ENCODE assay signal across 1 cellular context in the genomic region with DNA sequence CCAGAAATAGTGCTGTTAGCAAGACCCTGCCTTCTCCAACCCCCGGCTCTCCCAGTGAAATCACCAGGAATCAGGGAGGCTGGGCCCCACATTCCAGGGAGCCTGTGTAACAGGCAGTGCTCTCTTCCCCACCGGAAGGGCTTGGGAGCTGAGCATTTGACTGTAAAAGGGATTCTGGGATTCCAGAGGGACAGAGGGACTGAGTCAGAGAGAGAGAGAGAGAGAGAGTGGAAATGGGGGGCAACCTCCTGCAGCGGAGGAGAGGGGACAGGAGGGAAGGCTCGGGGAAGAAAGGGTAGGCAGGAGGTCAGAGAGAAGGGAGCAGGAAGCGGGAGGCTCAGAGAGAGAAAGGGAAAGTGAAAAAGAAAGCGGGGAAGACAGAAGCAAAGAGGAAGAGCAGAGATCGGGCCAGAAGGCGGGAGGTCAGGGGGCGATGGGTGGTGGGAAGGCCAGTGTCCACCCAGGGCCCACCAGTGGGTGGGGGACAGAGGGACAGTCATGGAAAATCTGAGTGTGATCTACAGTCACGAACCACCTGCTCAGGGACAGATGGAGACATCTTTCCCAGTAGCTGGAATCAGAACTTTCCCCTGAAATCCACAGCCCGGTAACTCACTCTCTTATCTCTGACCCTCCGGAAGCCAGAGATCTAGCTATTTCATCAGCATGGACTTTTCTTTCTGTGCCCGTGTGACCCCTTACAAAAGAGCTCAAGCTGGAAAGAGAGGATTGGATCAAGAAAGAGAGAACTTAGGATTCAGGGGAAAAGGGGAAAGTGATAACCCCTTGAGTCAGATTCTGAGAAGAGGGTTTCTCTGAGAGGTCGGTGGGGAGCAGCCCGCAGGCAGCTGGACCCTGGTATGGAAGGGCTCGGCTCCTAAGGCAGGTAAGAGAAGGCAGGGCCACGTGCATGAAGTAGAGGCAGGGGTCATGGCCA.
TF ChIP-seq lines count a peak whose summit lies in the region.

No MANE protein-coding gene starts in this region.

TF ChIP-seq in HepG2, 621 proteins besides CTCF, POLR2A, EP300 and RAD21 (continued from another document and continues in another):
- TF ChIP-seq, protein P1, sequence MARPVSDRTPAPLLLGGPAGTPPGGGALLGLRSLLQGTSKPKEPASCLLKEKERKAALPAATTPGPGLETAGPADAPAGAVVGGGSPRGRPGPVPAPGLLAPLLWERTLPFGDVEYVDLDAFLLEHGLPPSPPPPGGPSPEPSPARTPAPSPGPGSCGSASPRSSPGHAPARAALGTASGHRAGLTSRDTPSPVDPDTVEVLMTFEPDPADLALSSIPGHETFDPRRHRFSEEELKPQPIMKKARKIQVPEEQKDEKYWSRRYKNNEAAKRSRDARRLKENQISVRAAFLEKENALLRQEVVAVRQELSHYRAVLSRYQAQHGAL (CRISPR knock-in tag; IDR thresholded peaks at IDR 0.05; ENCODE audit: not compliant biosample characterization): no peak
- TF ChIP-seq, protein P2, sequence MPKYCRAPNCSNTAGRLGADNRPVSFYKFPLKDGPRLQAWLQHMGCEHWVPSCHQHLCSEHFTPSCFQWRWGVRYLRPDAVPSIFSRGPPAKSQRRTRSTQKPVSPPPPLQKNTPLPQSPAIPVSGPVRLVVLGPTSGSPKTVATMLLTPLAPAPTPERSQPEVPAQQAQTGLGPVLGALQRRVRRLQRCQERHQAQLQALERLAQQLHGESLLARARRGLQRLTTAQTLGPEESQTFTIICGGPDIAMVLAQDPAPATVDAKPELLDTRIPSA (CRISPR knock-in tag; IDR thresholded peaks at IDR 0.05; ENCODE audit: borderline replicate concordance): no peak
- TF ChIP-seq MIXL1 (CRISPR knock-in tag; IDR thresholded peaks at IDR 0.05) (no peak), ZNF776 (CRISPR knock-in tag; IDR thresholded peaks at IDR 0.05) (no peak), PRMT3 (CRISPR knock-in tag; IDR thresholded peaks at IDR 0.05; ENCODE audit: borderline replicate concordance, low read depth) (0 out of 2 replicates have a peak, but pooled peaks have one; percentile 36), ZNF354B (CRISPR knock-in tag; IDR thresholded peaks at IDR 0.05) (no peak), NCOA2 (CRISPR knock-in tag; IDR thresholded peaks at IDR 0.05) (peak; percentile 42), ZNF644 (CRISPR knock-in tag; IDR thresholded peaks at IDR 0.05; ENCODE audit: low read depth) (no peak), STAG1 (CRISPR knock-in tag; IDR thresholded peaks at IDR 0.05) (0 out of 2 replicates have a peak, but pooled peaks have one; percentile 6), SUZ12 (IDR thresholded peaks at IDR 0.05; ENCODE audit: low read depth, low read length) (0 out of 2 replicates have a peak, but pooled peaks have one; percentile 10), SSRP1 (CRISPR knock-in tag; IDR thresholded peaks at IDR 0.05) (no peak; the same call in 1 of the 2 replicates), SP1 (IDR thresholded peaks at IDR 0.05) (no peak), SP1 (CRISPR knock-in tag; IDR thresholded peaks at IDR 0.05) (no peak), ZNF780A (CRISPR knock-in tag; IDR thresholded peaks at IDR 0.05) (no peak), MYC (CRISPR knock-in tag; IDR thresholded peaks at IDR 0.05; ENCODE audit: borderline replicate concordance) (no peak; the same call in 1 of the 2 replicates), TBX3 (IDR thresholded peaks at IDR 0.05; ENCODE audit: borderline replicate concordance) (no peak), ZNF460 (CRISPR knock-in tag; IDR thresholded peaks at IDR 0.05; ENCODE audit: borderline replicate concordance) (no peak; the same call in 1 of the 2 replicates), NBN (conservative IDR thresholded peaks at IDR 0.05) (0 out of 2 replicates have a peak, but pooled peaks have one; percentile 51), ZNF484 (CRISPR knock-in tag; IDR thresholded peaks at IDR 0.05; ENCODE audit: borderline replicate concordance, low read depth) (no peak), ZNF773 (CRISPR knock-in tag; IDR thresholded peaks at IDR 0.05; ENCODE audit: borderline replicate concordance) (no peak), YEATS2 (CRISPR knock-in tag; IDR thresholded peaks at IDR 0.05; ENCODE audit: borderline replicate concordance) (no peak), ZFAT (CRISPR knock-in tag; conservative IDR thresholded peaks at IDR 0.05) (no peak), ZNF430 (CRISPR knock-in tag; IDR thresholded peaks at IDR 0.05) (peak; percentile 77), MTF2 (CRISPR knock-in tag; IDR thresholded peaks at IDR 0.05; ENCODE audit: borderline replicate concordance) (no peak), CHCHD3 (CRISPR knock-in tag; IDR thresholded peaks at IDR 0.05) (no peak), NCOA5 (CRISPR knock-in tag; IDR thresholded peaks at IDR 0.05) (no peak), ZNF570 (CRISPR knock-in tag; IDR thresholded peaks at IDR 0.05; ENCODE audit: borderline replicate concordance) (no peak), HNRNPUL1 (IDR thresholded peaks at IDR 0.05; ENCODE audit: low read depth, low read length) (no peak)
- TF ChIP-seq, protein P3, sequence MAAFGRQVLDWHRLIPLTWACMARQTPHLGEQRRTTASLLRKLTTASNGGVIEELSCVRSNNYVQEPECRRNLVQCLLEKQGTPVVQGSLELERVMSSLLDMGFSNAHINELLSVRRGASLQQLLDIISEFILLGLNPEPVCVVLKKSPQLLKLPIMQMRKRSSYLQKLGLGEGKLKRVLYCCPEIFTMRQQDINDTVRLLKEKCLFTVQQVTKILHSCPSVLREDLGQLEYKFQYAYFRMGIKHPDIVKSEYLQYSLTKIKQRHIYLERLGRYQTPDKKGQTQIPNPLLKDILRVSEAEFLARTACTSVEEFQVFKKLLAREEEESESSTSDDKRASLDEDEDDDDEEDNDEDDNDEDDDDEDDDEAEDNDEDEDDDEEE (CRISPR knock-in tag; IDR thresholded peaks at IDR 0.05): 0 out of 2 replicates have a peak, but pooled peaks have one; percentile 35
- TF ChIP-seq, protein P4, sequence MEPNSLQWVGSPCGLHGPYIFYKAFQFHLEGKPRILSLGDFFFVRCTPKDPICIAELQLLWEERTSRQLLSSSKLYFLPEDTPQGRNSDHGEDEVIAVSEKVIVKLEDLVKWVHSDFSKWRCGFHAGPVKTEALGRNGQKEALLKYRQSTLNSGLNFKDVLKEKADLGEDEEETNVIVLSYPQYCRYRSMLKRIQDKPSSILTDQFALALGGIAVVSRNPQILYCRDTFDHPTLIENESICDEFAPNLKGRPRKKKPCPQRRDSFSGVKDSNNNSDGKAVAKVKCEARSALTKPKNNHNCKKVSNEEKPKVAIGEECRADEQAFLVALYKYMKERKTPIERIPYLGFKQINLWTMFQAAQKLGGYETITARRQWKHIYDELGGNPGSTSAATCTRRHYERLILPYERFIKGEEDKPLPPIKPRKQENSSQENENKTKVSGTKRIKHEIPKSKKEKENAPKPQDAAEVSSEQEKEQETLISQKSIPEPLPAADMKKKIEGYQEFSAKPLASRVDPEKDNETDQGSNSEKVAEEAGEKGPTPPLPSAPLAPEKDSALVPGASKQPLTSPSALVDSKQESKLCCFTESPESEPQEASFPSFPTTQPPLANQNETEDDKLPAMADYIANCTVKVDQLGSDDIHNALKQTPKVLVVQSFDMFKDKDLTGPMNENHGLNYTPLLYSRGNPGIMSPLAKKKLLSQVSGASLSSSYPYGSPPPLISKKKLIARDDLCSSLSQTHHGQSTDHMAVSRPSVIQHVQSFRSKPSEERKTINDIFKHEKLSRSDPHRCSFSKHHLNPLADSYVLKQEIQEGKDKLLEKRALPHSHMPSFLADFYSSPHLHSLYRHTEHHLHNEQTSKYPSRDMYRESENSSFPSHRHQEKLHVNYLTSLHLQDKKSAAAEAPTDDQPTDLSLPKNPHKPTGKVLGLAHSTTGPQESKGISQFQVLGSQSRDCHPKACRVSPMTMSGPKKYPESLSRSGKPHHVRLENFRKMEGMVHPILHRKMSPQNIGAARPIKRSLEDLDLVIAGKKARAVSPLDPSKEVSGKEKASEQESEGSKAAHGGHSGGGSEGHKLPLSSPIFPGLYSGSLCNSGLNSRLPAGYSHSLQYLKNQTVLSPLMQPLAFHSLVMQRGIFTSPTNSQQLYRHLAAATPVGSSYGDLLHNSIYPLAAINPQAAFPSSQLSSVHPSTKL (CRISPR knock-in tag; IDR thresholded peaks at IDR 0.05): peak; percentile 73
- TF ChIP-seq, protein P5, sequence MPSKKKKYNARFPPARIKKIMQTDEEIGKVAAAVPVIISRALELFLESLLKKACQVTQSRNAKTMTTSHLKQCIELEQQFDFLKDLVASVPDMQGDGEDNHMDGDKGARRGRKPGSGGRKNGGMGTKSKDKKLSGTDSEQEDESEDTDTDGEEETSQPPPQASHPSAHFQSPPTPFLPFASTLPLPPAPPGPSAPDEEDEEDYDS (CRISPR knock-in tag; IDR thresholded peaks at IDR 0.05): peak; percentile 77
- TF ChIP-seq, protein P6, sequence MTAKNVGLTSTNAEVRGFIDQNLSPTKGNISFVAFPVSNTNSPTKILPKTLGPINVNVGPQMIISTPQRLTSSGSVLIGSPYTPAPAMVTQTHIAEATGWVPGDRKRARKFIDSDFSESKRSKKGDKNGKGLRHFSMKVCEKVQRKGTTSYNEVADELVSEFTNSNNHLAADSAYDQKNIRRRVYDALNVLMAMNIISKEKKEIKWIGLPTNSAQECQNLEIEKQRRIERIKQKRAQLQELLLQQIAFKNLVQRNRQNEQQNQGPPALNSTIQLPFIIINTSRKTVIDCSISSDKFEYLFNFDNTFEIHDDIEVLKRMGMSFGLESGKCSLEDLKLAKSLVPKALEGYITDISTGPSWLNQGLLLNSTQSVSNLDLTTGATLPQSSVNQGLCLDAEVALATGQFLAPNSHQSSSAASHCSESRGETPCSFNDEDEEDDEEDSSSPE (CRISPR knock-in tag; IDR thresholded peaks at IDR 0.05): 0 out of 2 replicates have a peak, but pooled peaks have one; percentile 12
- TF ChIP-seq, protein P7, sequence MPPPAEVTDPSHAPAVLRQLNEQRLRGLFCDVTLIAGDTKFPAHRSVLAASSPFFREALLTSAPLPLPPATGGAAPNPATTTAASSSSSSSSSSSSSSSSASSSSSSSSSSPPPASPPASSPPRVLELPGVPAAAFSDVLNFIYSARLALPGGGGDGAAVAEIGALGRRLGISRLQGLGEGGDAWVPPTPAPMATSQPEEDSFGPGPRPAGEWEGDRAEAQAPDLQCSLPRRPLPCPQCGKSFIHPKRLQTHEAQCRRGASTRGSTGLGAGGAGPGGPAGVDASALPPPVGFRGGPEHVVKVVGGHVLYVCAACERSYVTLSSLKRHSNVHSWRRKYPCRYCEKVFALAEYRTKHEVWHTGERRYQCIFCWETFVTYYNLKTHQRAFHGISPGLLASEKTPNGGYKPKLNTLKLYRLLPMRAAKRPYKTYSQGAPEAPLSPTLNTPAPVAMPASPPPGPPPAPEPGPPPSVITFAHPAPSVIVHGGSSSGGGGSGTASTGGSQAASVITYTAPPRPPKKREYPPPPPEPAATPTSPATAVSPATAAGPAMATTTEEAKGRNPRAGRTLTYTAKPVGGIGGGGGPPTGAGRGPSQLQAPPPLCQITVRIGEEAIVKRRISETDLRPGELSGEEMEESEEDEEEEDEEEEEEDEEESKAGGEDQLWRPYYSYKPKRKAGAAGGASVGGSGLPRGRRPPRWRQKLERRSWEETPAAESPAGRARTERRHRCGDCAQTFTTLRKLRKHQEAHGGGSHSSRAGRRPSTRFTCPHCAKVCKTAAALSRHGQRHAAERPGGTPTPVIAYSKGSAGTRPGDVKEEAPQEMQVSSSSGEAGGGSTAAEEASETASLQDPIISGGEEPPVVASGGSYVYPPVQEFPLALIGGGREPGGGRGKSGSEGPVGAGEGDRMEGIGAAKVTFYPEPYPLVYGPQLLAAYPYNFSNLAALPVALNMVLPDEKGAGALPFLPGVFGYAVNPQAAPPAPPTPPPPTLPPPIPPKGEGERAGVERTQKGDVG (CRISPR knock-in tag; IDR thresholded peaks at IDR 0.05; ENCODE audit: borderline replicate concordance): no peak
- TF ChIP-seq, protein P8, sequence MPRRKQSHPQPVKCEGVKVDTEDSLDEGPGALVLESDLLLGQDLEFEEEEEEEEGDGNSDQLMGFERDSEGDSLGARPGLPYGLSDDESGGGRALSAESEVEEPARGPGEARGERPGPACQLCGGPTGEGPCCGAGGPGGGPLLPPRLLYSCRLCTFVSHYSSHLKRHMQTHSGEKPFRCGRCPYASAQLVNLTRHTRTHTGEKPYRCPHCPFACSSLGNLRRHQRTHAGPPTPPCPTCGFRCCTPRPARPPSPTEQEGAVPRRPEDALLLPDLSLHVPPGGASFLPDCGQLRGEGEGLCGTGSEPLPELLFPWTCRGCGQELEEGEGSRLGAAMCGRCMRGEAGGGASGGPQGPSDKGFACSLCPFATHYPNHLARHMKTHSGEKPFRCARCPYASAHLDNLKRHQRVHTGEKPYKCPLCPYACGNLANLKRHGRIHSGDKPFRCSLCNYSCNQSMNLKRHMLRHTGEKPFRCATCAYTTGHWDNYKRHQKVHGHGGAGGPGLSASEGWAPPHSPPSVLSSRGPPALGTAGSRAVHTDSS (CRISPR knock-in tag; conservative IDR thresholded peaks at IDR 0.05): no peak
- TF ChIP-seq, protein P9, sequence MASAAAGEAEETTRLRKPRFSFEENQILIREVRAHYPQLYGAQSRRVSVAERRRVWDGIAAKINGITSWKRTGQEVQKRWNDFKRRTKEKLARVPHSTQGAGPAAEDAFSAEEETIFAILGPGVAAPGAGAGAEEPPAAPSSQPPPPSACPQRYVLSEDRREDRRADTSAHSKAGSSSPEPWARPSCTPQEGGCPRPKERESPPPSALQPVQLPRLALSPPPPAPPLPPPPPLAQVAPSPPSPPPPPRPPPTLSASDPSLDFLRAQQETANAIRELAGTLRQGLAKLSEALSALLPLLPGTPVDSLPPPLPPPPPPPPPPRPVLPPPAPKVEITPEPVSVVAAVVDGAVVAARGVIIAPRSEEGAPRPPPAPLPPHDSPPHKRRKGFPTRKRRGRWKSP (CRISPR knock-in tag; IDR thresholded peaks at IDR 0.05): no peak
- TF ChIP-seq, protein P10, sequence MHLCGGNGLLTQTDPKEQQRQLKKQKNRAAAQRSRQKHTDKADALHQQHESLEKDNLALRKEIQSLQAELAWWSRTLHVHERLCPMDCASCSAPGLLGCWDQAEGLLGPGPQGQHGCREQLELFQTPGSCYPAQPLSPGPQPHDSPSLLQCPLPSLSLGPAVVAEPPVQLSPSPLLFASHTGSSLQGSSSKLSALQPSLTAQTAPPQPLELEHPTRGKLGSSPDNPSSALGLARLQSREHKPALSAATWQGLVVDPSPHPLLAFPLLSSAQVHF (CRISPR knock-in tag; IDR thresholded peaks at IDR 0.05): no peak
- TF ChIP-seq, protein P11, sequence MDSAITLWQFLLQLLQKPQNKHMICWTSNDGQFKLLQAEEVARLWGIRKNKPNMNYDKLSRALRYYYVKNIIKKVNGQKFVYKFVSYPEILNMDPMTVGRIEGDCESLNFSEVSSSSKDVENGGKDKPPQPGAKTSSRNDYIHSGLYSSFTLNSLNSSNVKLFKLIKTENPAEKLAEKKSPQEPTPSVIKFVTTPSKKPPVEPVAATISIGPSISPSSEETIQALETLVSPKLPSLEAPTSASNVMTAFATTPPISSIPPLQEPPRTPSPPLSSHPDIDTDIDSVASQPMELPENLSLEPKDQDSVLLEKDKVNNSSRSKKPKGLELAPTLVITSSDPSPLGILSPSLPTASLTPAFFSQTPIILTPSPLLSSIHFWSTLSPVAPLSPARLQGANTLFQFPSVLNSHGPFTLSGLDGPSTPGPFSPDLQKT (CRISPR knock-in tag; IDR thresholded peaks at IDR 0.05; ENCODE audit: borderline replicate concordance): no peak
- TF ChIP-seq, protein P12, sequence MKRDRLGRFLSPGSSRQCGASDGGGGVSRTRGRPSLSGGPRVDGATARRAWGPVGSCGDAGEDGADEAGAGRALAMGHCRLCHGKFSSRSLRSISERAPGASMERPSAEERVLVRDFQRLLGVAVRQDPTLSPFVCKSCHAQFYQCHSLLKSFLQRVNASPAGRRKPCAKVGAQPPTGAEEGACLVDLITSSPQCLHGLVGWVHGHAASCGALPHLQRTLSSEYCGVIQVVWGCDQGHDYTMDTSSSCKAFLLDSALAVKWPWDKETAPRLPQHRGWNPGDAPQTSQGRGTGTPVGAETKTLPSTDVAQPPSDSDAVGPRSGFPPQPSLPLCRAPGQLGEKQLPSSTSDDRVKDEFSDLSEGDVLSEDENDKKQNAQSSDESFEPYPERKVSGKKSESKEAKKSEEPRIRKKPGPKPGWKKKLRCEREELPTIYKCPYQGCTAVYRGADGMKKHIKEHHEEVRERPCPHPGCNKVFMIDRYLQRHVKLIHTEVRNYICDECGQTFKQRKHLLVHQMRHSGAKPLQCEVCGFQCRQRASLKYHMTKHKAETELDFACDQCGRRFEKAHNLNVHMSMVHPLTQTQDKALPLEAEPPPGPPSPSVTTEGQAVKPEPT (CRISPR knock-in tag; IDR thresholded peaks at IDR 0.05; ENCODE audit: low read depth): no peak
